ENCODE assay signal across 9 cellular contexts in genomic region chr1:45519774-45520173, GRCh38. TPM values are rescaled to one million over a fixed set of nuclear protein-coding genes. Genes with fewer than 3 reads are reported as not detected.
A peak's percentile ranks its signal among the peaks of the same experiment; 100 is the strongest.
DNase-seq lines count a peak whose midpoint lies in the region; ATAC-seq and TF ChIP-seq lines count a peak whose summit lies in the region.
"Not testable (repeated sequence)": the region's sequence is repeated elsewhere in the genome, so short reads cannot be mapped to it uniquely, and the experiment has no call there.
"Had no signal": no experiment of that assay in that cellular context is flagged by ENCODE, and none has a peak within 500 bp of the region (broad histone marks: within the 10 kb centered on the region; RNA-seq: fewer than 3 reads in every experiment).

No MANE protein-coding gene starts in this region.

- H3K27me3 ChIP-seq in CD4-positive, CD25-positive, alpha-beta regulatory T cell (ENCODE audit: control insufficient read depth, insufficient read depth, low read length); HUES48 (ENCODE audit: control insufficient read depth, insufficient read depth, low read length); SU-DHL-6 (ENCODE audit: low read length); cardiac muscle cell; suprapubic skin: not testable (repeated sequence)

- not testable (repeated sequence) for ATAC-seq in CD4-positive, CD25-positive, alpha-beta regulatory T cell (ENCODE audit: low read depth in 2 of 2)

- H3K79me2 ChIP-seq in SU-DHL-6 (ENCODE audit: insufficient read depth, low read length), result peaks cover 46% of the 10 kb centered on the region

- H3K36me3 ChIP-seq in CD4-positive, CD25-positive, alpha-beta regulatory T cell (ENCODE audit: control insufficient read depth, insufficient read depth, low read length), result peaks cover 24% of the 10 kb centered on the region
- H3K36me3 ChIP-seq in HUES48 (ENCODE audit: control insufficient read depth, insufficient read depth, low read length) (peaks cover 43% of the 10 kb centered on the region), SU-DHL-6 (ENCODE audit: low read length) (peaks cover 16% of the 10 kb centered on the region; the same call in 1 of the 2 replicates), cardiac muscle cell (peaks cover 15% of the 10 kb centered on the region), suprapubic skin (peaks cover 34% of the 10 kb centered on the region)

- not testable (repeated sequence) for TF ChIP-seq CTCF in SU-DHL-6 (IDR thresholded peaks at IDR 0.05; ENCODE audit: insufficient read depth, low read length, poor library complexity, severe bottlenecking); choroid plexus epithelial cell (conservative IDR thresholded peaks at IDR 0.05; ENCODE audit: low read depth, low read length); cardiac muscle cell (IDR thresholded peaks at IDR 0.05; ENCODE audit: low read depth, low read length); nephron (IDR thresholded peaks at IDR 0.05; ENCODE audit: unreplicated experiment in 3 of 3); suprapubic skin (IDR thresholded peaks at IDR 0.05)

- WGBS in suprapubic skin, result 73% methylated on average over 16 of the region's 16 CpGs

- H3K4me1 ChIP-seq in CD4-positive, CD25-positive, alpha-beta regulatory T cell (ENCODE audit: control insufficient read depth, insufficient read depth, low read length, poor library complexity, severe bottlenecking), result peaks cover 32% of the 10 kb centered on the region
- H3K4me1 ChIP-seq in HUES48 (ENCODE audit: control insufficient read depth, insufficient read depth, low read length), result peaks cover 26% of the 10 kb centered on the region
- peaks cover 25% of the 10 kb centered on the region for H3K4me1 ChIP-seq in cardiac muscle cell (ENCODE audit: low read depth)
- peaks cover 39% of the 10 kb centered on the region for H3K4me1 ChIP-seq in suprapubic skin

- TF ChIP-seq POLR2A in suprapubic skin (IDR thresholded peaks at IDR 0.05), result not testable (repeated sequence)

- CTCF ChIA-PET in activated naive CD4-positive, alpha-beta T cell treated with anti-CD3 and anti-CD28 coated beads for 36 hours (lab: Charles Lee), result not testable (repeated sequence)

- H3K4me1 Mint-ChIP-seq in CD4-positive, CD25-positive, alpha-beta regulatory T cell, result peaks cover 15 to 47% (median 29%) of the 10 kb centered on the region in 4 donors
- peaks cover 54% of the 10 kb centered on the region for H3K4me1 Mint-ChIP-seq in activated naive CD4-positive, alpha-beta T cell treated with anti-CD3 and anti-CD28 coated beads for 36 hours (ENCODE audit: low read depth)
- peaks cover 45% of the 10 kb centered on the region for H3K4me1 Mint-ChIP-seq in nephron

- DNase-seq in CD4-positive, CD25-positive, alpha-beta regulatory T cell; activated naive CD4-positive, alpha-beta T cell treated with anti-CD3 and anti-CD28 coated beads for 36 hours; choroid plexus epithelial cell (ENCODE audit: low read depth); cardiac muscle cell (ENCODE audit: low read depth in 1 of 2, low spot score in 1 of 2); suprapubic skin (ENCODE audit: low spot score in 2 of 2): not testable (repeated sequence)

- peak overlapping the region; percentile 70 for H3K4me2 ChIP-seq in SU-DHL-6 (ENCODE audit: low read depth, low read length, poor library complexity, severe bottlenecking)

- H4K20me1 ChIP-seq in SU-DHL-6 (ENCODE audit: low read depth, low read length), result not testable (repeated sequence)

- not testable (repeated sequence) for H3K9me3 Mint-ChIP-seq in CD4-positive, CD25-positive, alpha-beta regulatory T cell; activated naive CD4-positive, alpha-beta T cell treated with anti-CD3 and anti-CD28 coated beads for 36 hours; nephron

- peaks cover 15% of the 10 kb centered on the region for H3F3A ChIP-seq in SU-DHL-6 (ENCODE audit: insufficient read depth)

- H3K4me3 Mint-ChIP-seq in CD4-positive, CD25-positive, alpha-beta regulatory T cell, result peak overlapping the region; percentile 90 to 97 (median 94)
- peak overlapping the region; percentile 93 for H3K4me3 Mint-ChIP-seq in activated naive CD4-positive, alpha-beta T cell treated with anti-CD3 and anti-CD28 coated beads for 36 hours
- H3K4me3 Mint-ChIP-seq in nephron, result peak overlapping the region; percentile 91 to 100 (median 96)

- H3K9me2 ChIP-seq in SU-DHL-6 (replicated peaks; ENCODE audit: insufficient read depth, low read length), result not testable (repeated sequence)

- intact Hi-C loops in activated naive CD4-positive, alpha-beta T cell treated with anti-CD3 and anti-CD28 coated beads for 36 hours (cut with micrococcal nuclease), result loop anchor here (2.0 to 10.0 kb wide), 2 partner anchors 51 to 725 kb away; partner anchors contain the start of gene RAD54L

- not testable (repeated sequence) for H3K9ac ChIP-seq in HUES48 (ENCODE audit: low read depth, low read length)
- peak overlapping the region; percentile 85; the same call in 1 of the 2 replicates for H3K9ac ChIP-seq in SU-DHL-6 (ENCODE audit: low read length)

- H3K27me3 Mint-ChIP-seq in CD4-positive, CD25-positive, alpha-beta regulatory T cell; activated naive CD4-positive, alpha-beta T cell treated with anti-CD3 and anti-CD28 coated beads for 36 hours (ENCODE audit: low read depth); nephron (ENCODE audit: low read depth): not testable (repeated sequence)

- peak overlapping the region; percentile 69 to 91 (median 79) for H3K27ac Mint-ChIP-seq in CD4-positive, CD25-positive, alpha-beta regulatory T cell
- peak overlapping the region; percentile 70 for H3K27ac Mint-ChIP-seq in activated naive CD4-positive, alpha-beta T cell treated with anti-CD3 and anti-CD28 coated beads for 36 hours
- peak overlapping the region in 1 of 3 experiments; percentile 79 for H3K27ac Mint-ChIP-seq in nephron

- not testable (repeated sequence) for H2AFZ ChIP-seq in SU-DHL-6 (ENCODE audit: low read depth, low read length, severe bottlenecking)

- not testable (repeated sequence) for H3K9me3 ChIP-seq in CD4-positive, CD25-positive, alpha-beta regulatory T cell (ENCODE audit: control insufficient read depth in 2 of 2, low read length in 2 of 2); HUES48 (ENCODE audit: control insufficient read depth, insufficient read depth, low read length); SU-DHL-6 (ENCODE audit: insufficient read depth, low read length); cardiac muscle cell (ENCODE audit: low read depth); suprapubic skin

- peak overlapping the region; percentile 60 for H3K4me3 ChIP-seq in CD4-positive, CD25-positive, alpha-beta regulatory T cell (ENCODE audit: low read depth, low read length)
- H3K4me3 ChIP-seq in HUES48 (ENCODE audit: low read depth, low read length) (peak overlapping the region; percentile 91), choroid plexus epithelial cell (ENCODE audit: low read depth, low read length) (peak overlapping the region; percentile 13), cardiac muscle cell (peak overlapping the region; percentile 86), suprapubic skin (peak overlapping the region; percentile 83)
- not testable (repeated sequence) for H3K4me3 ChIP-seq in SU-DHL-6 (ENCODE audit: insufficient read depth, low read length, poor library complexity, severe bottlenecking)

- not testable (repeated sequence) for TF ChIP-seq EP300 in suprapubic skin (IDR thresholded peaks at IDR 0.05)

- not testable (repeated sequence) for H3K27ac ChIP-seq in CD4-positive, CD25-positive, alpha-beta regulatory T cell (ENCODE audit: insufficient read depth, low read length, poor library complexity, severe bottlenecking); HUES48 (ENCODE audit: low read depth, low read length); SU-DHL-6 (ENCODE audit: low read depth, low read length); cardiac muscle cell
- H3K27ac ChIP-seq in suprapubic skin, result peak overlapping the region; percentile 14

- H3K36me3 Mint-ChIP-seq in CD4-positive, CD25-positive, alpha-beta regulatory T cell, result peaks cover 17% of the 10 kb centered on the region
- H3K36me3 Mint-ChIP-seq in activated naive CD4-positive, alpha-beta T cell treated with anti-CD3 and anti-CD28 coated beads for 36 hours (ENCODE audit: low read depth), result peaks cover 41% of the 10 kb centered on the region
- peaks cover 30% of the 10 kb centered on the region for H3K36me3 Mint-ChIP-seq in nephron (ENCODE audit: low read depth)

RNA-seq across cellular contexts. Expression of gene PRDX1, which starts 1.9 kb away (rescaled TPM):
- total RNA-seq in CD4-positive, CD25-positive, alpha-beta regulatory T cell, result 96.7 TPM
- 100 to 1,000 TPM; 287 to 384 (median 351) TPM for polyA plus RNA-seq in CD4-positive, CD25-positive, alpha-beta regulatory T cell
- total RNA-seq in activated naive CD4-positive, alpha-beta T cell treated with anti-CD3 and anti-CD28 coated beads for 36 hours, result 100 to 1,000 TPM; 596 to 641 TPM
- total RNA-seq in cardiac muscle cell (526 and 782 TPM in 2 replicates), suprapubic skin (100 to 1,000 TPM; 134 to 365 (median 296) TPM)
- polyA plus RNA-seq in cardiac muscle cell, result 1,545 and 1,744 TPM in 2 replicates

RNA-seq across cellular contexts. Expression of gene MMACHC, which starts 19.7 kb away (rescaled TPM):
- 0.84 TPM for total RNA-seq in CD4-positive, CD25-positive, alpha-beta regulatory T cell
- polyA plus RNA-seq in CD4-positive, CD25-positive, alpha-beta regulatory T cell, result under 1 TPM in 3 of 4 donors, not detected in 1; 0.09 to 0.33 (median 0.14) TPM
- 1 to 10 TPM; 5.9 TPM for total RNA-seq in activated naive CD4-positive, alpha-beta T cell treated with anti-CD3 and anti-CD28 coated beads for 36 hours
- 8.2 and 10.0 TPM in 2 replicates for total RNA-seq in cardiac muscle cell
- 1.8 and 6.0 TPM in 2 replicates for polyA plus RNA-seq in cardiac muscle cell
- 1 to 10 TPM; 2.3 to 4.2 (median 3.1) TPM for total RNA-seq in suprapubic skin

RNA-seq across cellular contexts. Expression of gene CCDC163, which starts 19.9 kb away (rescaled TPM):
- 0.89 TPM for total RNA-seq in CD4-positive, CD25-positive, alpha-beta regulatory T cell
- 1 to 10 TPM; 1.9 to 8.8 (median 5.6) TPM for polyA plus RNA-seq in CD4-positive, CD25-positive, alpha-beta regulatory T cell
- total RNA-seq in activated naive CD4-positive, alpha-beta T cell treated with anti-CD3 and anti-CD28 coated beads for 36 hours, result 1 to 10 TPM; 4.2 to 5.1 TPM
- total RNA-seq in cardiac muscle cell, result 2.1 and 2.4 TPM in 2 replicates
- polyA plus RNA-seq in cardiac muscle cell, result 2.1 and 4.9 TPM in 2 replicates
- total RNA-seq in suprapubic skin, result 1 to 10 TPM in 1 of 4 donors, under 1 TPM in 3; 0.64 to 1.3 (median 0.83) TPM
- total RNA-seq: occipital lobe had no signal

RNA-seq across cellular contexts. Expression of gene TESK2, which starts 28.8 kb away (rescaled TPM):
- total RNA-seq in CD4-positive, CD25-positive, alpha-beta regulatory T cell, result 5.3 TPM
- 1 to 10 TPM; 2.9 to 4.5 (median 3.7) TPM for polyA plus RNA-seq in CD4-positive, CD25-positive, alpha-beta regulatory T cell
- 1 to 10 TPM; 4.8 to 6.7 TPM for total RNA-seq in activated naive CD4-positive, alpha-beta T cell treated with anti-CD3 and anti-CD28 coated beads for 36 hours
- total RNA-seq in cardiac muscle cell, result 7.8 and 13.9 TPM in 2 replicates
- 8.3 and 8.4 TPM in 2 replicates for polyA plus RNA-seq in cardiac muscle cell
- 10 to 100 TPM; 16.0 to 28.9 (median 22.8) TPM for total RNA-seq in suprapubic skin

RNA-seq across cellular contexts. Expression of gene AKR1A1, which starts 30.9 kb away (rescaled TPM):
- total RNA-seq in CD4-positive, CD25-positive, alpha-beta regulatory T cell, result 53.1 TPM
- 100 to 1,000 TPM in 2 of 4 donors, 10 to 100 TPM in 2; 78.7 to 117 (median 97.0) TPM for polyA plus RNA-seq in CD4-positive, CD25-positive, alpha-beta regulatory T cell
- total RNA-seq in activated naive CD4-positive, alpha-beta T cell treated with anti-CD3 and anti-CD28 coated beads for 36 hours, result 100 to 1,000 TPM; 207 to 217 TPM
- 145 and 187 TPM in 2 replicates for total RNA-seq in cardiac muscle cell
- 291 and 311 TPM in 2 replicates for polyA plus RNA-seq in cardiac muscle cell
- total RNA-seq in suprapubic skin, result 10 to 100 TPM; 60.1 to 87.1 (median 82.8) TPM
